ENCODE assay signal across 8 cellular contexts in genomic region chr9:41073471-41074243, GRCh38. TPM values are rescaled to one million over a fixed set of nuclear protein-coding genes. Genes with fewer than 3 reads are reported as not detected.
DNase-seq lines count a peak whose midpoint lies in the region; ATAC-seq and TF ChIP-seq lines count a peak whose summit lies in the region.
"Not testable (repeated sequence)": the region's sequence is repeated elsewhere in the genome, so short reads cannot be mapped to it uniquely, and the experiment has no call there.

No MANE protein-coding gene starts in this region.

- H3K36me3 Mint-ChIP-seq in Caco-2 (ENCODE audit: insufficient read depth, unreplicated experiment); activated CD4-positive, alpha-beta T cell treated with anti-CD3 and anti-CD28 coated beads for 36 hours (ENCODE audit: low read depth); MCF 10A (ENCODE audit: insufficient read depth, unreplicated experiment): not testable (repeated sequence)

- not testable (repeated sequence) for H3K27me3 ChIP-seq in Caco-2 (replicated peaks; ENCODE audit: control insufficient read depth, insufficient read depth, low read length)
- H3K27me3 ChIP-seq in left lung (peaks cover 0 to 49% of the 10 kb centered on the region in 2 donors), transverse colon (peaks cover 33% of the 10 kb centered on the region)

- intact Hi-C loops in Caco-2 (cut with micrococcal nuclease; ENCODE audit: unreplicated experiment); activated CD4-positive, alpha-beta T cell treated with anti-CD3 and anti-CD28 coated beads for 36 hours (cut with DNase I, micrococcal nuclease); MCF 10A (cut with micrococcal nuclease); left lung (cut with DNase I); posterior vena cava (cut with DNase I); transverse colon (cut with DNase I; ENCODE audit: low total_unique reads): not testable (repeated sequence)

- in situ Hi-C loops in transverse colon (cut with MboI; ENCODE audit: low pct_ligation_motif_present in 1 of 4, low pct_unique_long_range_greater_than_20kb in 1 of 4, low sequenced_read_pairs in 3 of 4), result not testable (repeated sequence)

- not testable (repeated sequence) for TF ChIP-seq CTCF in Caco-2 (IDR thresholded peaks at IDR 0.05; ENCODE audit: insufficient read depth in 1 of 2, low read depth in 1 of 2, low read length in 1 of 2, severe bottlenecking in 1 of 2, unreplicated experiment in 1 of 2); MCF 10A (IDR thresholded peaks at IDR 0.05; ENCODE audit: unreplicated experiment); fibroblast of mammary gland (conservative IDR thresholded peaks at IDR 0.05; ENCODE audit: control insufficient read depth, insufficient read depth, low read depth, low read length); left lung (IDR thresholded peaks at IDR 0.05); transverse colon (IDR thresholded peaks at IDR 0.05)

- H3K4me1 ChIP-seq in Caco-2, result not testable (repeated sequence)
- H3K4me1 ChIP-seq in left lung, result peaks cover 0 to 11% of the 10 kb centered on the region in 2 donors
- peaks cover 0 to 10% (median 9%) of the 10 kb centered on the region in 4 donors for H3K4me1 ChIP-seq in transverse colon

- not testable (repeated sequence) for H3K36me3 ChIP-seq in Caco-2 (ENCODE audit: control insufficient read depth, insufficient read depth, low read length); left lung; transverse colon

- not testable (repeated sequence) for TF ChIP-seq POLR2A in transverse colon (IDR thresholded peaks at IDR 0.05)

- H3K4me3 ChIP-seq in Caco-2 (ENCODE audit: low read depth, low read length) (peak overlapping the region; percentile 43), fibroblast of mammary gland (ENCODE audit: control insufficient read depth, low read depth, low read length) (peak overlapping the region; percentile 66), left lung (peak overlapping the region; percentile 39 to 47), transverse colon (peak overlapping the region; percentile 3 to 75 (median 55))

- POLR2A ChIA-PET in Caco-2 (lab: Charles Lee); activated CD4-positive, alpha-beta T cell treated with anti-CD3 and anti-CD28 coated beads for 36 hours (lab: Charles Lee); MCF 10A (lab: Yijun Ruan, JAX): not testable (repeated sequence)

- H3K9me3 Mint-ChIP-seq in Caco-2 (ENCODE audit: unreplicated experiment); activated CD4-positive, alpha-beta T cell treated with anti-CD3 and anti-CD28 coated beads for 36 hours (ENCODE audit: low read depth); MCF 10A (ENCODE audit: unreplicated experiment): not testable (repeated sequence)

- H3K27ac Mint-ChIP-seq in Caco-2 (ENCODE audit: unreplicated experiment); activated CD4-positive, alpha-beta T cell treated with anti-CD3 and anti-CD28 coated beads for 36 hours; MCF 10A (ENCODE audit: low read depth, unreplicated experiment): not testable (repeated sequence)

- H3K4me1 Mint-ChIP-seq in Caco-2 (ENCODE audit: low read depth, unreplicated experiment); activated CD4-positive, alpha-beta T cell treated with anti-CD3 and anti-CD28 coated beads for 36 hours; MCF 10A (ENCODE audit: insufficient read depth, unreplicated experiment): not testable (repeated sequence)

- not testable (repeated sequence) for H3K27ac ChIP-seq in left lung
- peak overlapping the region in 3 of 4 donors; percentile 17 to 50 (median 28) for H3K27ac ChIP-seq in transverse colon

- not testable (repeated sequence) for H3K9me3 ChIP-seq in Caco-2, left lung, transverse colon

- peak; percentile 3 for ATAC-seq in HG03354 (IDR thresholded peaks at IDR 0.05; ENCODE audit: poor library complexity, severe bottlenecking, unreplicated experiment)
- not testable (repeated sequence) for ATAC-seq in activated CD4-positive, alpha-beta T cell treated with anti-CD3 and anti-CD28 coated beads for 36 hours
- ATAC-seq in left lung, result peak; percentile 13

- not testable (repeated sequence) for DNase-seq in Caco-2; activated CD4-positive, alpha-beta T cell treated with anti-CD3 and anti-CD28 coated beads for 36 hours; MCF 10A (ENCODE audit: unreplicated experiment); transverse colon
- peak; percentile 18 for DNase-seq in fibroblast of mammary gland (ENCODE audit: low read depth)
- DNase-seq in left lung, result peak in 1 of 2 donors; percentile 79
- DNase-seq in posterior vena cava (ENCODE audit: low spot score), result peak; percentile 82

- not testable (repeated sequence) for TF ChIP-seq EP300 in transverse colon (IDR thresholded peaks at IDR 0.05; ENCODE audit: low read depth)

- BruUV-seq in Caco-2 (replicated peaks; lab: Mats Ljungman, UMichigan), result TSS peak; percentile 27
- not testable (repeated sequence) for BruUV-seq in MCF 10A (replicated peaks; lab: Mats Ljungman, UMichigan)

- H3K4me3 Mint-ChIP-seq in Caco-2 (ENCODE audit: unreplicated experiment), result peak overlapping the region; percentile 82
- peak overlapping the region; percentile 50 for H3K4me3 Mint-ChIP-seq in activated CD4-positive, alpha-beta T cell treated with anti-CD3 and anti-CD28 coated beads for 36 hours
- H3K4me3 Mint-ChIP-seq in MCF 10A (ENCODE audit: unreplicated experiment), result peak overlapping the region; percentile 74

- CTCF ChIA-PET in Caco-2 (lab: Charles Lee); activated CD4-positive, alpha-beta T cell treated with anti-CD3 and anti-CD28 coated beads for 36 hours (lab: Charles Lee); MCF 10A (lab: Yijun Ruan, JAX): not testable (repeated sequence)

- 31 to 46% methylated on average over 24 to 36 of the region's 39 CpGs for WGBS in transverse colon (ENCODE audit: low coverage in 1 of 2), 2 donors

- not testable (repeated sequence) for H3K27me3 Mint-ChIP-seq in Caco-2 (ENCODE audit: insufficient read depth, unreplicated experiment); MCF 10A (ENCODE audit: insufficient read depth, unreplicated experiment)
- H3K27me3 Mint-ChIP-seq in activated CD4-positive, alpha-beta T cell treated with anti-CD3 and anti-CD28 coated beads for 36 hours, result peaks cover 33% of the 10 kb centered on the region

RNA-seq across cellular contexts. Expression of gene FOXD4L6, which starts 54.8 kb away (rescaled TPM):
- not detected in 2 replicates for total RNA-seq in Caco-2 (2022)
- not detected for total RNA-seq in activated CD4-positive, alpha-beta T cell treated with anti-CD3 and anti-CD28 coated beads for 36 hours
- 0.30 and 0.69 TPM in 2 replicates for total RNA-seq in MCF 10A (2022)
- under 1 TPM in 1 of 2 donors, not detected in 1; 0.26 TPM for total RNA-seq in left lung
- total RNA-seq in posterior vena cava, result not detected
- total RNA-seq in transverse colon, result not detected
